1 cellular context compared by ENCODE assay signal in genomic region chr1:39901486-39902120, GRCh38.
TF ChIP-seq lines count a peak whose summit lies in the region.

Gene MYCL, minus strand, starts transcription at chr1:39901917. Its CDS starts 483 bp downstream, at chr1:39901434.

TF ChIP-seq in K562, 482 proteins besides CTCF, POLR2A, EP300 and RAD21 (continued from another document and continues in another):
- TF ChIP-seq CTCFL (IDR thresholded peaks at IDR 0.05; ENCODE audit: borderline replicate concordance, insufficient read depth, low read depth, low read length, poor library complexity, severe bottlenecking) = no peak
- TF ChIP-seq COPS2 (conservative IDR thresholded peaks at IDR 0.05) = no peak
- TF ChIP-seq ZNF324 (CRISPR knock-in tag; IDR thresholded peaks at IDR 0.05) = no peak
- no peak for TF ChIP-seq BCLAF1 (IDR thresholded peaks at IDR 0.05; ENCODE audit: borderline replicate concordance in 1 of 2, control insufficient read depth in 1 of 2, low read depth in 2 of 2, low read length in 1 of 2)
- TF ChIP-seq ZNF280B (CRISPR knock-in tag; IDR thresholded peaks at IDR 0.05) = no peak
- no peak for TF ChIP-seq ATF6 (CRISPR knock-in tag; IDR thresholded peaks at IDR 0.05)
- peak; percentile 99 for TF ChIP-seq VEZF1 (CRISPR knock-in tag; IDR thresholded peaks at IDR 0.05)
- TF ChIP-seq GMEB1 (CRISPR knock-in tag; IDR thresholded peaks at IDR 0.05) = peak; percentile 81
- TF ChIP-seq ZNF449 (CRISPR knock-in tag; IDR thresholded peaks at IDR 0.05) = peak; percentile 81; the same call in 1 of the 2 replicates
- peak; percentile 97 for TF ChIP-seq ERF (CRISPR knock-in tag; IDR thresholded peaks at IDR 0.05)
- TF ChIP-seq HIVEP1 (CRISPR knock-in tag; IDR thresholded peaks at IDR 0.05) = no peak
- TF ChIP-seq ZFPM2 (CRISPR knock-in tag; IDR thresholded peaks at IDR 0.05) = no peak
- peak; percentile 99 for TF ChIP-seq DMBX1 (CRISPR knock-in tag; IDR thresholded peaks at IDR 0.05; ENCODE audit: borderline replicate concordance)
- no peak for TF ChIP-seq U2AF1 (optimal IDR thresholded peaks at IDR 0.05; ENCODE audit: low read depth, low read length)
- peak; percentile 52; the same call in 1 of the 2 replicates for TF ChIP-seq ELF1 (tag; IDR thresholded peaks at IDR 0.05)
- TF ChIP-seq STAT5B (CRISPR knock-in tag; IDR thresholded peaks at IDR 0.05) = no peak
- peak; percentile 69 for TF ChIP-seq HNRNPL (IDR thresholded peaks at IDR 0.05; ENCODE audit: low read depth, low read length)
- peak in 1 of 2 experiments; percentile 20; a peak in 1 of 4 replicates for TF ChIP-seq SRF (CRISPR knock-in tag; IDR thresholded peaks at IDR 0.05)
- TF ChIP-seq KDM5B (IDR thresholded peaks at IDR 0.05; ENCODE audit: insufficient replicate concordance, low read depth, low read length) = peak; percentile 72
- peak; percentile 75; the same call in 1 of the 2 replicates for TF ChIP-seq SLC30A9 (CRISPR knock-in tag; IDR thresholded peaks at IDR 0.05)
- peak in 1 of 2 experiments; percentile 3; a peak in 1 of 4 replicates for TF ChIP-seq UBTF (IDR thresholded peaks at IDR 0.05; ENCODE audit: borderline replicate concordance in 1 of 2, low read depth in 2 of 2, low read length in 2 of 2)
- TF ChIP-seq PHF8 (IDR thresholded peaks at IDR 0.05; ENCODE audit: borderline replicate concordance, low read length) = peak; percentile 69; the same call in 1 of the 2 replicates
- no peak for TF ChIP-seq HDAC3 (IDR thresholded peaks at IDR 0.05; ENCODE audit: borderline replicate concordance, partially characterized antibody)
- no peak for TF ChIP-seq ZNF398 (CRISPR knock-in tag; IDR thresholded peaks at IDR 0.05)
- peak; percentile 84 for TF ChIP-seq ZNF41 (CRISPR knock-in tag; conservative IDR thresholded peaks at IDR 0.05)
- TF ChIP-seq FOXJ3 (CRISPR knock-in tag; IDR thresholded peaks at IDR 0.05) = no peak
- TF ChIP-seq MLX (CRISPR knock-in tag; conservative IDR thresholded peaks at IDR 0.05) = 0 out of 4 replicates have a peak, but pooled peaks of 1 of the 2 experiments have one; percentile 28
- peak; percentile 67 for TF ChIP-seq ETS2 (tag; IDR thresholded peaks at IDR 0.05; ENCODE audit: borderline replicate concordance, poor library complexity, severe bottlenecking)
- peak in 1 of 3 experiments; percentile 95; a peak in 2 of 6 replicates for TF ChIP-seq ZBTB11 (CRISPR knock-in tag; IDR thresholded peaks at IDR 0.05)
- TF ChIP-seq GATAD2B (IDR thresholded peaks at IDR 0.05; ENCODE audit: borderline replicate concordance) = peak; percentile 97
- TF ChIP-seq SMC3 (conservative IDR thresholded peaks at IDR 0.05; ENCODE audit: insufficient read depth, low read depth, low read length) = 0 out of 2 replicates have a peak, but pooled peaks have one; percentile 5
